Comparison of ENCODE assay signal across 1 cellular context in the genomic region with DNA sequence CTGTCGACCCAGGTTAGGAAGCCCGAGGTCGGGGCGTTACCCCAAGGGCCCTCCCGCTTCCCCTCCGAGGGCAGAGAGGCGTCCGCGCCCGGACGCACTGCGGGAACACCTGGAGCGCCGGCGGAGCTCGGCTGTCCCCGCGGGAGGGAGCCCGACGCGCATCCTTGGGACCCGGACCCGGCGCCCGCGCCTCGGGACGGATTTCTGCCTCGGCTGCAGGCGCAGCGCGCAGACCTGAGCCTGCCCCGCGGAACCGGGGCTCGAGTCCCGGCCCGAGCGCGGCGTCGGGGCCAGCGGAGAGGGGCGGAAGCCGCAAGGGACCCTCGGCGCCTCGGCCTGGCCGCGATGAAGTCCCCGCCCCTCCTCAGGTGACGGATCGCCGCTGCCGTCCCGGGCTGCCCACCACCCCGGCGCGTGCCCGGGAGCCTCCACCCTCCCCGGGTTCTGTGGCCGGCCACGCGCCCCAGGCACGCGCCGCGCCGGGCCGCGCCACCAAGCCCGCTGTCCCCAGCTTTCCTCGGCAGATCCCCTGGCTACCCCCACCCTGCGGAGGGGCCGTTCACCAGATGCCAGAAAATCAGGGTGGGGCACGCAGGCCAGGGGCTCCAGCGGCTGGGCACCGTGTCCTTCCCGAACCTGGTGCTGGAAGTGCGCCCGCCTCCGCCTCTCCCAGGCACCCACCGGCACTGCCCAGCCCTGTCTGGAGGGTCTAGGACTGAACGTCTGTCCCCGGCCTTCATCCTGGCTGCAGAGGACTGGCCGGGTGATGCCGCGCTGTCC.
TF ChIP-seq lines count a peak whose summit lies in the region.

No MANE protein-coding gene starts in this region.

TF ChIP-seq in H1, 55 proteins besides CTCF, POLR2A, EP300 and RAD21:
- TF ChIP-seq GABPA (IDR thresholded peaks at IDR 0.05; ENCODE audit: borderline replicate concordance, insufficient read depth, low read length) = peak; percentile 40
- TF ChIP-seq GTF2F1 (IDR thresholded peaks at IDR 0.05; ENCODE audit: borderline replicate concordance, low read depth, low read length) = no peak
- no peak for TF ChIP-seq EGR1 (IDR thresholded peaks at IDR 0.05; ENCODE audit: borderline replicate concordance, low read depth, low read length)
- 0 out of 2 replicates have a peak, but pooled peaks have one; percentile 6 for TF ChIP-seq TAF1 (IDR thresholded peaks at IDR 0.05; ENCODE audit: low read depth, low read length)
- no peak for TF ChIP-seq CHD1 (IDR thresholded peaks at IDR 0.05; ENCODE audit: low read depth, low read length)
- no peak for TF ChIP-seq CREB1 (IDR thresholded peaks at IDR 0.05)
- TF ChIP-seq, protein P1, sequence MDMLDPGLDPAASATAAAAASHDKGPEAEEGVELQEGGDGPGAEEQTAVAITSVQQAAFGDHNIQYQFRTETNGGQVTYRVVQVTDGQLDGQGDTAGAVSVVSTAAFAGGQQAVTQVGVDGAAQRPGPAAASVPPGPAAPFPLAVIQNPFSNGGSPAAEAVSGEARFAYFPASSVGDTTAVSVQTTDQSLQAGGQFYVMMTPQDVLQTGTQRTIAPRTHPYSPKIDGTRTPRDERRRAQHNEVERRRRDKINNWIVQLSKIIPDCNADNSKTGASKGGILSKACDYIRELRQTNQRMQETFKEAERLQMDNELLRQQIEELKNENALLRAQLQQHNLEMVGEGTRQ (IDR thresholded peaks at IDR 0.05; ENCODE audit: low read length) = no peak
- peak; percentile 22 for TF ChIP-seq ASH2L (IDR thresholded peaks at IDR 0.05; ENCODE audit: low read length)
- no peak for TF ChIP-seq BACH1 (IDR thresholded peaks at IDR 0.05; ENCODE audit: low read length)
- TF ChIP-seq YY1 (IDR thresholded peaks at IDR 0.05; ENCODE audit: low read depth, low read length) = 0 out of 2 replicates have a peak, but pooled peaks have one; percentile 4
- TF ChIP-seq RBBP5 (IDR thresholded peaks at IDR 0.05; ENCODE audit: borderline replicate concordance, low read depth, low read length) = peak; percentile 94; the same call in 1 of the 2 replicates
- peak; percentile 61 for TF ChIP-seq KDM4A (IDR thresholded peaks at IDR 0.05; ENCODE audit: low read depth, low read length, severe bottlenecking)
- peak; percentile 45 to 51; a peak in 2 of 4 replicates for TF ChIP-seq SIN3A (conservative IDR thresholded peaks at IDR 0.05 in 1 of 2, IDR thresholded peaks at IDR 0.05 in 1 of 2; ENCODE audit: low read depth in 1 of 2, low read length in 2 of 2)
